In the genomic region with DNA sequence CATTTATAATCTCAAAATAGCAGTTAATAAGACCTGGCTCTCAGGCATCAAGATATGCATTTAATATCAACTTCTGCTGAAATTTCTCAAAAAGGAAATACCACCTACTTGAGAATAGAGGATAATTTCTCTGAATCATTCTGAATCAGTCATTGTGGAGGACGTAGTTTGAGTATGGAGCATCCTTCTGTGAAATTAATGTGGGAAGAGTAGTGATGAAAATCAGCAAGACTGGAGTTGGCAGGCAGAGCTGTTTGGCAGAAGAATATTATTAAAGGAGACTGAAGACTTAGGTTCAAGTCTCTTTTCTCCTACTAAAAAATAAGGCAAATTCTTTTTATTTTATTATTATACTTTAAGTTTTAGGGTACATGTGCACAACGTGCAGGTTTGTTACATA, we compare ENCODE assay signal across 16 cellular contexts.
DNase-seq lines count a peak whose midpoint lies in the region; ATAC-seq and TF ChIP-seq lines count a peak whose summit lies in the region.
"Had no signal": no experiment of that assay in that cellular context is flagged by ENCODE, and none has a peak within 500 bp of the region (broad histone marks: within the 10 kb centered on the region; RNA-seq: fewer than 3 reads in every experiment).

No MANE protein-coding gene starts in this region.

- no peak overlapping the region for H2BK5ac ChIP-seq in IMR-90 (ENCODE audit: low read depth, low read length, poor library complexity, severe bottlenecking)

- no peak overlapping the region for H3K14ac ChIP-seq in IMR-90 (replicated peaks; ENCODE audit: low read depth, low read length)

- no peak overlapping the region for H3K4me2 ChIP-seq in IMR-90 (ENCODE audit: low read depth, low read length)
- H3K4me2 ChIP-seq: BLaER1 treated with 17β-estradiol and CSF1 and Interleukin-3, amounts not matched to agents 10 nM and 100 nM had no signal

- H2AK9ac ChIP-seq in IMR-90 (replicated peaks; ENCODE audit: low read depth, low read length, poor library complexity), result no peak overlapping the region

- H3K4me3 ChIP-seq in IMR-90 (ENCODE audit: insufficient read depth, low read depth, low read length), result no peak overlapping the region
- H3K4me3 ChIP-seq in naive thymus-derived CD4-positive, alpha-beta T cell (ENCODE audit: low read length), result no peak overlapping the region
- H3K4me3 ChIP-seq: BLaER1 treated with 17β-estradiol and CSF1 and Interleukin-3, amounts not matched to agents 10 nM and 100 nM had no signal

- H4K91ac ChIP-seq in IMR-90 (ENCODE audit: insufficient read depth, low read depth, low read length), result no peak overlapping the region

- no peak for TF ChIP-seq RAD21 in IMR-90 (IDR thresholded peaks at IDR 0.05; ENCODE audit: low read length)

- no peaks in the 10 kb centered on the region for H3K36me3 ChIP-seq in IMR-90 (ENCODE audit: control insufficient read depth, insufficient read depth, low read length)
- H3K36me3 ChIP-seq in naive thymus-derived CD4-positive, alpha-beta T cell (ENCODE audit: control insufficient read depth in 2 of 3, insufficient read depth in 3 of 3, low read length in 3 of 3), result no peaks in the 10 kb centered on the region
- H3K36me3 ChIP-seq: BLaER1 treated with 17β-estradiol and CSF1 and Interleukin-3, amounts not matched to agents 10 nM and 100 nM had no signal

- no peak overlapping the region for H2AK5ac ChIP-seq in IMR-90 (ENCODE audit: low read depth, low read length)

- no peak overlapping the region for H4K8ac ChIP-seq in IMR-90 (ENCODE audit: low read depth in 2 of 2, low read length in 2 of 2)

- H3K4me1 ChIP-seq in IMR-90 (ENCODE audit: control insufficient read depth, insufficient read depth, low read length), result no peaks in the 10 kb centered on the region
- H3K4me1 ChIP-seq in naive thymus-derived CD4-positive, alpha-beta T cell (ENCODE audit: control insufficient read depth in 2 of 2, insufficient read depth in 2 of 2, low read length in 2 of 2), result no peaks in the 10 kb centered on the region
- H3K4me1 ChIP-seq: Caco-2 had no signal

- no peak overlapping the region for H2AFZ ChIP-seq in IMR-90 (replicated peaks; ENCODE audit: low read length, poor library complexity)

- CTCF ChIA-PET in IMR-90 (lab: Yijun Ruan, JAX), result interaction anchor here (0.6 kb wide), 1 partner anchor 44 kb away, joined by 6 read pairs; no protein-coding TSS in a partner anchor
- CTCF ChIA-PET in naive thymus-derived CD4-positive, alpha-beta T cell (lab: Charles Lee), result no interaction called here

- no peak overlapping the region for H2BK15ac ChIP-seq in IMR-90 (ENCODE audit: low read depth, low read length)

- no peak overlapping the region for H3K4me3 Mint-ChIP-seq in naive thymus-derived CD4-positive, alpha-beta T cell
- H3K4me3 Mint-ChIP-seq: B cell; CD4-positive, alpha-beta T cell; CD8-positive, alpha-beta T cell had no signal

- no peak for TF ChIP-seq CTCF in IMR-90 (conservative IDR thresholded peaks at IDR 0.05; ENCODE audit: low read depth, low read length)

- no peaks in the 10 kb centered on the region for H3K36me3 Mint-ChIP-seq in naive thymus-derived CD4-positive, alpha-beta T cell
- H3K36me3 Mint-ChIP-seq: CD8-positive, alpha-beta T cell had no signal

- no peak overlapping the region for H3K9ac ChIP-seq in IMR-90 (ENCODE audit: low read depth, low read length)
- H3K9ac ChIP-seq: BLaER1 treated with 17β-estradiol and CSF1 and Interleukin-3, amounts not matched to agents 10 nM and 100 nM had no signal

- dilution Hi-C loops in IMR-90 (cut with HindIII; ENCODE audit: low sequenced_read_pairs, unreplicated experiment), result no loop called here

- peaks cover 0 to 11% (median 4%) of the 10 kb centered on the region in 11 donors for H3K9me3 Mint-ChIP-seq in naive thymus-derived CD4-positive, alpha-beta T cell

- no peak overlapping the region for H4K5ac ChIP-seq in IMR-90 (ENCODE audit: low read depth, low read length)

- H3K27ac ChIP-seq in IMR-90 (ENCODE audit: insufficient read depth, low read length), result no peak overlapping the region
- H3K27ac ChIP-seq in naive thymus-derived CD4-positive, alpha-beta T cell (ENCODE audit: low read depth, low read length), result no peak overlapping the region
- H3K27ac ChIP-seq: BLaER1 treated with 17β-estradiol and CSF1 and Interleukin-3, amounts not matched to agents 10 nM and 100 nM; C4-2B had no signal

- BruUV-seq in IMR-90 (replicated peaks; lab: Mats Ljungman, UMichigan), result no TSS peak

- no peaks in the 10 kb centered on the region for H3K4me1 Mint-ChIP-seq in naive thymus-derived CD4-positive, alpha-beta T cell
- H3K4me1 Mint-ChIP-seq: B cell had no signal

- H3K27me3 ChIP-seq in IMR-90 (ENCODE audit: control insufficient read depth, insufficient read depth, low read length), result no peaks in the 10 kb centered on the region
- no peaks in the 10 kb centered on the region for H3K27me3 ChIP-seq in naive thymus-derived CD4-positive, alpha-beta T cell (ENCODE audit: control insufficient read depth in 2 of 2, insufficient read depth in 2 of 2, low read length in 2 of 2)
- H3K27me3 ChIP-seq: BLaER1 treated with 17β-estradiol and CSF1 and Interleukin-3, amounts not matched to agents 10 nM and 100 nM had no signal

- TF ChIP-seq POLR2A in IMR-90 (IDR thresholded peaks at IDR 0.05; ENCODE audit: low read depth, low read length), result no peak

- in situ Hi-C loops in IMR-90 (cut with MboI; ENCODE audit: low sequenced_read_pairs), result no loop called here

- H3K18ac ChIP-seq in IMR-90 (ENCODE audit: low read depth, low read length), result no peak overlapping the region

- H3K4ac ChIP-seq in IMR-90 (ENCODE audit: low read depth, low read length), result no peak overlapping the region

- H3K9me3 ChIP-seq in IMR-90 (ENCODE audit: control insufficient read depth, insufficient read depth, low read length), result no peaks in the 10 kb centered on the region
- H3K9me3 ChIP-seq in naive thymus-derived CD4-positive, alpha-beta T cell (ENCODE audit: control insufficient read depth in 2 of 3, low read length in 3 of 3), result no peaks in the 10 kb centered on the region
- H3K9me3 ChIP-seq: BLaER1 treated with 17β-estradiol and CSF1 and Interleukin-3, amounts not matched to agents 10 nM and 100 nM; Caco-2 had no signal

- H4K20me1 ChIP-seq in IMR-90 (ENCODE audit: insufficient read depth, low read length), result no peaks in the 10 kb centered on the region
- H4K20me1 ChIP-seq: BLaER1 treated with 17β-estradiol and CSF1 and Interleukin-3, amounts not matched to agents 10 nM and 100 nM had no signal

- 40% methylated on average over 1 of the region's 2 CpGs; no CpG with 5 or more reads in 1 of the 2 experiments for WGBS in IMR-90 (ENCODE audit: extremely low coverage in 2 of 2, insufficient read length in 1 of 2), 2 experiments

- no peaks in the 10 kb centered on the region for H3K27me3 Mint-ChIP-seq in naive thymus-derived CD4-positive, alpha-beta T cell
- H3K27me3 Mint-ChIP-seq: B cell; CD4-positive, alpha-beta T cell had no signal

- ATAC-seq in IMR-90 (ENCODE audit: low read depth), result no peak
- ATAC-seq in naive thymus-derived CD4-positive, alpha-beta T cell, result no peak
- ATAC-seq: CD8-positive, alpha-beta T cell had no signal

- H3K56ac ChIP-seq in IMR-90 (ENCODE audit: extremely low read depth, insufficient read depth, low read length), result no peak overlapping the region

- H2BK20ac ChIP-seq in IMR-90 (ENCODE audit: low read depth, low read length), result no peak overlapping the region

- H2BK120ac ChIP-seq in IMR-90 (ENCODE audit: low read depth, low read length), result no peak overlapping the region

- DNase-seq in Ammon's horn (ENCODE audit: low spot score) (peak; percentile 10), IMR-90 (peak; percentile 18), superior temporal gyrus (ENCODE audit: extremely low spot score) (peak; percentile 32), NOMO-1 (lab: John Stamatoyannopoulos, UW; ENCODE audit: unreplicated experiment in 2 of 2) (no peak)
- no peak for DNase-seq in naive thymus-derived CD4-positive, alpha-beta T cell
- DNase-seq: 8988T; ACHN; Caco-2; Calu3; CD4-positive, alpha-beta T cell; CD8-positive, alpha-beta T cell; DMS79 treated with DMSO at 0.1 percent for 48 hours; GF-D8 had no signal

- H3K79me1 ChIP-seq in IMR-90 (ENCODE audit: low read depth in 1 of 2, low read length in 2 of 2), result no peaks in the 10 kb centered on the region

- POLR2A ChIA-PET in IMR-90 (lab: Charles Lee; ENCODE audit: unreplicated experiment), result no interaction called here
- POLR2A ChIA-PET in naive thymus-derived CD4-positive, alpha-beta T cell (lab: Charles Lee), result no interaction called here

- intact Hi-C loops in IMR-90 (cut with micrococcal nuclease), result loop anchor here (5.0 kb wide), 1 partner anchor 141 kb away; no protein-coding TSS in a partner anchor
- intact Hi-C loops in naive thymus-derived CD4-positive, alpha-beta T cell (cut with micrococcal nuclease), result no loop called here

- H3K27ac Mint-ChIP-seq in naive thymus-derived CD4-positive, alpha-beta T cell, result no peak overlapping the region
- H3K27ac Mint-ChIP-seq: B cell; CD4-positive, alpha-beta T cell; CD8-positive, alpha-beta T cell had no signal

- no peaks in the 10 kb centered on the region for H3K9me1 ChIP-seq in IMR-90 (ENCODE audit: insufficient read depth, low read length)

- H3K23ac ChIP-seq in IMR-90 (ENCODE audit: low read depth, low read length), result no peak overlapping the region

TF ChIP-seq in IMR-90, 13 proteins besides CTCF, POLR2A, EP300 and RAD21 (continues in another document):
- no peak for TF ChIP-seq SMC3 (IDR thresholded peaks at IDR 0.05; ENCODE audit: low read depth, low read length)
- no peak for TF ChIP-seq CHD1 (IDR thresholded peaks at IDR 0.05; ENCODE audit: low read depth, low read length)
- TF ChIP-seq MAZ (IDR thresholded peaks at IDR 0.05; ENCODE audit: borderline replicate concordance, low read depth, low read length), result no peak
- TF ChIP-seq MAFK (IDR thresholded peaks at IDR 0.05; ENCODE audit: low read depth, low read length), result no peak
- TF ChIP-seq BHLHE40 (IDR thresholded peaks at IDR 0.05; ENCODE audit: low read depth, low read length), result no peak
- no peak for TF ChIP-seq FOS (IDR thresholded peaks at IDR 0.05; ENCODE audit: low read depth, low read length)
- TF ChIP-seq, protein P1, sequence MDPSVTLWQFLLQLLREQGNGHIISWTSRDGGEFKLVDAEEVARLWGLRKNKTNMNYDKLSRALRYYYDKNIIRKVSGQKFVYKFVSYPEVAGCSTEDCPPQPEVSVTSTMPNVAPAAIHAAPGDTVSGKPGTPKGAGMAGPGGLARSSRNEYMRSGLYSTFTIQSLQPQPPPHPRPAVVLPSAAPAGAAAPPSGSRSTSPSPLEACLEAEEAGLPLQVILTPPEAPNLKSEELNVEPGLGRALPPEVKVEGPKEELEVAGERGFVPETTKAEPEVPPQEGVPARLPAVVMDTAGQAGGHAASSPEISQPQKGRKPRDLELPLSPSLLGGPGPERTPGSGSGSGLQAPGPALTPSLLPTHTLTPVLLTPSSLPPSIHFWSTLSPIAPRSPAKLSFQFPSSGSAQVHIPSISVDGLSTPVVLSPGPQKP (IDR thresholded peaks at IDR 0.05; ENCODE audit: borderline replicate concordance, low read depth, low read length), result no peak

Comparison
In these comparisons a context has a peak if more than half of its experiments do, and no peak if none do; other contexts are left out.
1. DNase-seq: peak in Ammon's horn (single experiment), IMR-90 (single experiment) and superior temporal gyrus (single experiment); none in naive thymus-derived CD4-positive, alpha-beta T cell (0 of 9) and NOMO-1 (0 of 2).